In genomic region chr13:98485561-98485960, GRCh38 we compare ENCODE assay signal across 9 cellular contexts.
DNase-seq lines count a peak whose midpoint lies in the region; TF ChIP-seq lines count a peak whose summit lies in the region.
"Had no signal": no experiment of that assay in that cellular context is flagged by ENCODE, and none has a peak within 500 bp of the region (broad histone marks: within the 10 kb centered on the region; RNA-seq: fewer than 3 reads in every experiment).

No MANE protein-coding gene starts in this region.

- H3K4me1 Mint-ChIP-seq in activated naive CD4-positive, alpha-beta T cell treated with anti-CD3 and anti-CD28 coated beads for 36 hours (ENCODE audit: low read depth): peaks cover 89% of the 10 kb centered on the region
- H3K4me1 Mint-ChIP-seq in brain: peaks cover 96% of the 10 kb centered on the region

- H3K36me3 Mint-ChIP-seq in activated naive CD4-positive, alpha-beta T cell treated with anti-CD3 and anti-CD28 coated beads for 36 hours (ENCODE audit: low read depth): peaks cover 5% of the 10 kb centered on the region
- no peaks in the 10 kb centered on the region for H3K36me3 Mint-ChIP-seq in brain

- no peak for DNase-seq in activated naive CD4-positive, alpha-beta T cell treated with anti-CD3 and anti-CD28 coated beads for 36 hours
- DNase-seq in activated naive CD4-positive, alpha-beta T cell (lab: John Stamatoyannopoulos, UW): no peak
- DNase-seq in mesenteric fat pad (ENCODE audit: low spot score) (peak; percentile 76), tibial artery (no peak), NCI-H774 (lab: John Stamatoyannopoulos, UW) (no peak), hepatic stellate cell (ENCODE audit: low spot score) (no peak), NCI-H1105 (lab: John Stamatoyannopoulos, UW) (no peak)

- peaks cover 0 to 6% (median 0%) of the 10 kb centered on the region in 3 donors for H3K36me3 ChIP-seq in tibial artery

- peak overlapping the region; percentile 76 to 83 for H3K27ac ChIP-seq in tibial artery
- H3K27ac ChIP-seq: BLaER1 had no signal

- peaks cover 0 to 59% (median 50%) of the 10 kb centered on the region in 4 donors for H3K4me1 ChIP-seq in tibial artery

- H3K9me3 ChIP-seq in tibial artery: no peaks in the 10 kb centered on the region
- H3K9me3 ChIP-seq: BLaER1 had no signal

- TF ChIP-seq CTCF in brain (conservative IDR thresholded peaks at IDR 0.05) (no peak), tibial artery (IDR thresholded peaks at IDR 0.05) (no peak)

- no peak overlapping the region for H3K4me3 ChIP-seq in tibial artery
- H3K4me3 ChIP-seq: BLaER1 had no signal

- H3K27me3 Mint-ChIP-seq in activated naive CD4-positive, alpha-beta T cell treated with anti-CD3 and anti-CD28 coated beads for 36 hours (ENCODE audit: low read depth): no peaks in the 10 kb centered on the region
- H3K27me3 Mint-ChIP-seq in brain: peaks cover 5% of the 10 kb centered on the region

- H3K4me3 Mint-ChIP-seq in activated naive CD4-positive, alpha-beta T cell treated with anti-CD3 and anti-CD28 coated beads for 36 hours: no peak overlapping the region
- H3K4me3 Mint-ChIP-seq in brain: no peak overlapping the region

- intact Hi-C loops in activated naive CD4-positive, alpha-beta T cell treated with anti-CD3 and anti-CD28 coated beads for 36 hours (cut with micrococcal nuclease): loop anchor here (10.0 kb wide), 1 partner anchor 511 kb away; no protein-coding TSS in a partner anchor
- intact Hi-C loops in tibial artery (cut with DNase I; ENCODE audit: low total_unique reads): loop anchor here (1.0 kb wide), 1 partner anchor 92 kb away; the partner anchor contains the start of gene STK24

- peak overlapping the region; percentile 16 for H3K27ac Mint-ChIP-seq in activated naive CD4-positive, alpha-beta T cell treated with anti-CD3 and anti-CD28 coated beads for 36 hours
- H3K27ac Mint-ChIP-seq in brain: peak overlapping the region in 4 of 5 experiments; percentile 28 to 92 (median 62)

- no peaks in the 10 kb centered on the region for H3K27me3 ChIP-seq in tibial artery
- H3K27me3 ChIP-seq: BLaER1 had no signal

- H3K9me3 Mint-ChIP-seq in activated naive CD4-positive, alpha-beta T cell treated with anti-CD3 and anti-CD28 coated beads for 36 hours: no peaks in the 10 kb centered on the region
- H3K9me3 Mint-ChIP-seq in brain: no peaks in the 10 kb centered on the region

- CTCF ChIA-PET in activated naive CD4-positive, alpha-beta T cell treated with anti-CD3 and anti-CD28 coated beads for 36 hours (lab: Charles Lee): interaction anchor here (2.7 kb wide), 1 partner anchor 167 kb away, joined by 10 read pairs; no protein-coding TSS in a partner anchor
